Comparison of ENCODE assay signal across 13 cellular contexts in genomic region chr4:112189754-112190153, GRCh38. TPM values are rescaled to one million over a fixed set of nuclear protein-coding genes. Genes with fewer than 3 reads are reported as not detected.
DNase-seq lines count a peak whose midpoint lies in the region; ATAC-seq, FAIRE-seq and TF ChIP-seq lines count a peak whose summit lies in the region.
"Had no signal": no experiment of that assay in that cellular context is flagged by ENCODE, and none has a peak within 500 bp of the region (broad histone marks: within the 10 kb centered on the region; RNA-seq: fewer than 3 reads in every experiment).

No MANE protein-coding gene starts in this region.

- FAIRE-seq in A549 (lab: Jason Lieb, UNC) = no peak

- H2AFZ ChIP-seq in HCT116 (ENCODE audit: low read depth, low read length, poor library complexity, severe bottlenecking) = no peak overlapping the region

- TF ChIP-seq POLR2A in A549 (IDR thresholded peaks at IDR 0.05; ENCODE audit: low read length) (no peak), HCT116 (IDR thresholded peaks at IDR 0.05; ENCODE audit: borderline replicate concordance, extremely low read depth, insufficient read depth, insufficient read length) (no peak)

- H4K20me1 ChIP-seq in HCT116 (ENCODE audit: insufficient read depth) = no peaks in the 10 kb centered on the region

- no TSS peak for BruUV-seq in HCT116 (replicated peaks; lab: Mats Ljungman, UMichigan)

- H3K9me3 ChIP-seq in A549 (no peaks in the 10 kb centered on the region), HCT116 (ENCODE audit: control insufficient read depth in 1 of 2, insufficient read depth in 1 of 2, low read depth in 1 of 2, low read length in 2 of 2) (no peaks in the 10 kb centered on the region), adipocyte (ENCODE audit: control insufficient read depth, low read length) (no peaks in the 10 kb centered on the region)
- H3K9me3 ChIP-seq: vagina had no signal

- H3K36me3 ChIP-seq in HCT116 (ENCODE audit: control insufficient read depth in 1 of 2, insufficient read depth in 2 of 2, low read length in 2 of 2) (no peaks in the 10 kb centered on the region), adipocyte (ENCODE audit: control insufficient read depth, insufficient read depth, low read length, severe bottlenecking) (peaks cover 20% of the 10 kb centered on the region)
- H3K36me3 ChIP-seq: vagina had no signal

- TF ChIP-seq EP300 in A549 (IDR thresholded peaks at IDR 0.05) = no peak

- CTCF ChIA-PET in A549 (lab: Yijun Ruan, JAX) = interaction anchor here (0.6 to 2.4 kb wide), 8 partner anchors 9 to 927 kb away, joined by 3 to 23 read pairs (median 4); no protein-coding TSS in a partner anchor
- CTCF ChIA-PET in HCT116 (lab: Charles Lee) = interaction anchor here (0.6 to 1.4 kb wide), 4 partner anchors 12 to 90 kb away, joined by 3 to 6 read pairs (median 3); no protein-coding TSS in a partner anchor

- peak in 1 of 2 experiments; percentile 26 for DNase-seq in A549 (ENCODE audit: low read depth in 1 of 2, low spot score in 1 of 2)
- DNase-seq in HCT116 (ENCODE audit: low read depth, low spot score) = no peak
- DNase-seq in adipocyte (ENCODE audit: low read depth) = peak; percentile 45
- DNase-seq in fibroblast of the aortic adventitia (ENCODE audit: low read depth) = peak; percentile 54
- DNase-seq in NCI-H82 (lab: John Stamatoyannopoulos, UW) = no peak
- no peak for DNase-seq in omental fat pad (ENCODE audit: low spot score)
- no peak for DNase-seq in GOT3 (lab: John Stamatoyannopoulos, UW)
- DNase-seq: activated CD8-positive, alpha-beta memory T cell treated with anti-CD3 and anti-CD28 coated beads, Interleukin-2, amount 10 ng/mL, durations not matched to agents 7 days and 5 days; activated naive CD8-positive, alpha-beta T cell treated with anti-CD3 and anti-CD28 coated beads, Interleukin-2, amount 10 ng/mL, durations not matched to agents 7 days and 5 days; NCI-H2029; T-helper 9 cell had no signal

- H3K4me3 ChIP-seq in A549 (no peak overlapping the region), HCT116 (replicated peaks in 1 of 2; ENCODE audit: low read depth in 1 of 2, low read length in 2 of 2) (no peak overlapping the region), adipocyte (ENCODE audit: low read length) (no peak overlapping the region), fibroblast of the aortic adventitia (ENCODE audit: low read depth, low read length) (no peak overlapping the region)
- H3K4me3 ChIP-seq: vagina had no signal

- H3K27me3 ChIP-seq in HCT116 (ENCODE audit: insufficient read depth, low read length) = no peaks in the 10 kb centered on the region
- no peaks in the 10 kb centered on the region for H3K27me3 ChIP-seq in adipocyte (replicated peaks; ENCODE audit: control insufficient read depth, insufficient read depth, low read length)
- H3K27me3 ChIP-seq: vagina had no signal

- H3K9me2 ChIP-seq in HCT116 (ENCODE audit: insufficient read depth) = no peaks in the 10 kb centered on the region

- TF ChIP-seq CTCF in A549 (IDR thresholded peaks at IDR 0.05) (peak; percentile 35), HCT116 (IDR thresholded peaks at IDR 0.05 in 2 of 3, conservative IDR thresholded peaks at IDR 0.05 in 1 of 3; ENCODE audit: borderline replicate concordance in 1 of 3, insufficient read depth in 1 of 3, low read depth in 2 of 3, low read length in 2 of 3) (peak in 2 of 3 experiments; percentile 38 to 45; a peak in 3 of 6 replicates), fibroblast of the aortic adventitia (IDR thresholded peaks at IDR 0.05; ENCODE audit: insufficient read depth, low read length) (peak; percentile 38), omental fat pad (IDR thresholded peaks at IDR 0.05) (no peak)

- H3K9ac ChIP-seq in HCT116 (ENCODE audit: low read length) (no peak overlapping the region), adipocyte (ENCODE audit: low read length) (no peak overlapping the region)

- H3K4me1 ChIP-seq in A549 (no peaks in the 10 kb centered on the region), HCT116 (ENCODE audit: control insufficient read depth in 1 of 2, insufficient read depth in 2 of 2, low read length in 2 of 2) (no peaks in the 10 kb centered on the region), adipocyte (ENCODE audit: control insufficient read depth, insufficient read depth, low read length) (peaks cover 8% of the 10 kb centered on the region)
- H3K4me1 ChIP-seq: vagina had no signal

- POLR2A ChIA-PET in A549 (lab: Yijun Ruan, JAX) (no interaction called here), HCT116 (lab: Charles Lee) (no interaction called here)

- H3K27ac ChIP-seq in A549 (no peak overlapping the region), HCT116 (ENCODE audit: low read depth, low read length) (no peak overlapping the region)
- H3K27ac ChIP-seq: vagina had no signal

- 23% methylated on average over 2 of the region's 2 CpGs for WGBS in A549 (ENCODE audit: missing lambda C conversion rate)

- no peaks in the 10 kb centered on the region for H3K79me2 ChIP-seq in HCT116 (ENCODE audit: insufficient read depth, low read length)

- no peak overlapping the region for H3K4me2 ChIP-seq in A549
- H3K4me2 ChIP-seq in HCT116 (ENCODE audit: low read length) = no peak overlapping the region

- intact Hi-C loops in HCT116 (cut with micrococcal nuclease) = no loop called here

- ATAC-seq in A549 (peak in 1 of 2 experiments; percentile 54; a peak in 1 of 6 replicates), HCT116 (no peak), GM18861 (IDR thresholded peaks at IDR 0.05; ENCODE audit: unreplicated experiment) (no peak), omental fat pad (ENCODE audit: low FRiP score) (no peak)
- ATAC-seq: activated CD8-positive, alpha-beta memory T cell treated with anti-CD3 and anti-CD28 coated beads, Interleukin-2, amount 10 ng/mL, durations not matched to agents 7 days and 5 days had no signal

- RAD21 ChIA-PET in HCT116 (lab: Charles Lee; ENCODE audit: low non-redundant PET in 1 of 2, low total read pairs in 2 of 2, uncharacterized antibody in 2 of 2, unreplicated experiment in 2 of 2) = no interaction called here

- peak; percentile 45 to 55 for TF ChIP-seq RAD21 in A549 (conservative IDR thresholded peaks at IDR 0.05 in 1 of 2, IDR thresholded peaks at IDR 0.05 in 1 of 2)
- peak; percentile 50 for TF ChIP-seq RAD21 in HCT116 (IDR thresholded peaks at IDR 0.05; ENCODE audit: low read depth)

TF ChIP-seq in A549, 52 proteins besides CTCF, POLR2A, EP300 and RAD21:
- TF ChIP-seq EHF (CRISPR knock-in tag; IDR thresholded peaks at IDR 0.05) (no peak), SMC3 (IDR thresholded peaks at IDR 0.05) (peak; percentile 44; the same call in 2 of the 3 replicates)

TF ChIP-seq in HCT116, 20 proteins besides CTCF, POLR2A, EP300 and RAD21:
- TF ChIP-seq MAX (IDR thresholded peaks at IDR 0.05) (no peak), EGR1 (IDR thresholded peaks at IDR 0.05; ENCODE audit: low read depth) (no peak), CBX3 (IDR thresholded peaks at IDR 0.05; ENCODE audit: low read depth) (no peak), JUND (IDR thresholded peaks at IDR 0.05) (no peak), SIN3A (IDR thresholded peaks at IDR 0.05; ENCODE audit: low read depth) (no peak), SP1 (IDR thresholded peaks at IDR 0.05; ENCODE audit: low read depth) (no peak), ATF3 (IDR thresholded peaks at IDR 0.05) (no peak), ZFX (IDR thresholded peaks at IDR 0.05) (no peak), EZH2phosphoT487 (IDR thresholded peaks at IDR 0.05; ENCODE audit: borderline replicate concordance) (no peak)
TF ChIP-seq in HCT116: peak in this region for 0.

RNA-seq across cellular contexts. Expression of gene AP1AR, which starts 41.8 kb away (rescaled TPM):
- 21.1 and 34.6 TPM in 2 replicates for polyA plus RNA-seq in A549 (2011; rRNA removed)
- polyA plus RNA-seq in A549 (2012; cell fraction: cytosol; rRNA removed) = 6.8 and 10.1 TPM in 2 replicates
- polyA plus RNA-seq in A549 (2012; cell fraction: nucleus; rRNA removed) = 6.6 and 8.3 TPM in 2 replicates
- polyA plus RNA-seq in A549 (2017; fragmentation: RNase III; extraction: RNeasy Plus Mini Kit Qiagen cat#74134 plus additional on column Dnase treatment) = 14.3 to 16.5 TPM (median 16.0 TPM) in 3 replicates
- 2.6 and 4.4 TPM in 2 replicates for polyA minus RNA-seq in A549 (2011; rRNA and poly(A)+ RNA removed)
- total RNA-seq in HCT116 (2021; ENCODE audit: unreplicated experiment) = 56.7 TPM
- polyA plus RNA-seq in HCT116 (2012) = 17.8 and 21.3 TPM in 2 replicates
- total RNA-seq in fibroblast of the aortic adventitia (ENCODE audit: low replicate concordance) = 23.7 and 25.8 TPM in 2 replicates
- total RNA-seq in omental fat pad = 10 to 100 TPM; 13.2 to 22.6 (median 15.3) TPM

RNA-seq across cellular contexts. Expression of gene FAM241A, which starts 44.5 kb away (rescaled TPM):
- polyA plus RNA-seq in A549 (2011; rRNA removed) (1.5 and 2.3 TPM in 2 replicates), A549 (2017; fragmentation: RNase III; extraction: RNeasy Plus Mini Kit Qiagen cat#74134 plus additional on column Dnase treatment) (0.59 to 0.67 TPM (median 0.63 TPM) in 3 replicates)
- polyA plus RNA-seq in A549 (2012; cell fraction: cytosol; rRNA removed) = 0.48 and 0.59 TPM in 2 replicates
- polyA plus RNA-seq in A549 (2012; cell fraction: nucleus; rRNA removed) = 0.18 and 0.22 TPM in 2 replicates
- polyA minus RNA-seq in A549 (2011; rRNA and poly(A)+ RNA removed) = 0.29 and 0.37 TPM in 2 replicates
- total RNA-seq in HCT116 (2021; ENCODE audit: unreplicated experiment) (4.5 TPM), fibroblast of the aortic adventitia (ENCODE audit: low replicate concordance) (0.90 and 5.1 TPM in 2 replicates), omental fat pad (10 to 100 TPM in 3 of 4 donors, 1 to 10 TPM in 1; 6.0 to 37.4 (median 18.9) TPM)
- polyA plus RNA-seq in HCT116 (2012) = 1.6 and 2.3 TPM in 2 replicates

Comparison
In these comparisons a context has a peak if more than half of its experiments do, and no peak if none do; other contexts are left out.
1. DNase-seq: peak in adipocyte (single experiment) and fibroblast of the aortic adventitia (single experiment); none in HCT116 (single experiment), NCI-H82 (single experiment), omental fat pad (single experiment) and GOT3 (single experiment).
2. CTCF ChIP-seq: peak in A549 (single experiment), HCT116 (2 of 3) and fibroblast of the aortic adventitia (single experiment); none in omental fat pad (0 of 3).
3. Of the 6 proteins assayed by ChIP-seq in both A549 and HCT116: peak only in A549: none; only in HCT116: none; in both: CTCF and RAD21; in neither: 4.